In genomic region chr4:154565704-154566103, GRCh38 we compare ENCODE assay signal across 1 cellular context.
TF ChIP-seq lines count a peak whose summit lies in the region.

No MANE protein-coding gene starts in this region.

TF ChIP-seq in K562, 482 proteins besides CTCF, POLR2A, EP300 and RAD21:
- no peak for TF ChIP-seq HDAC3 (IDR thresholded peaks at IDR 0.05; ENCODE audit: borderline replicate concordance, partially characterized antibody)
- no peak for TF ChIP-seq CREB1 (IDR thresholded peaks at IDR 0.05)
- TF ChIP-seq CREB1 (CRISPR knock-in tag; IDR thresholded peaks at IDR 0.05), result no peak
- TF ChIP-seq GTF2B (IDR thresholded peaks at IDR 0.05; ENCODE audit: extremely low read depth, insufficient read length), result no peak
- TF ChIP-seq HDAC6 (IDR thresholded peaks at IDR 0.05; ENCODE audit: low read depth, low read length), result no peak
- no peak for TF ChIP-seq NR3C1 (CRISPR knock-in tag; IDR thresholded peaks at IDR 0.05)
- TF ChIP-seq ZNF655 (CRISPR knock-in tag; IDR thresholded peaks at IDR 0.05), result no peak
- no peak for TF ChIP-seq CCAR2 (IDR thresholded peaks at IDR 0.05; ENCODE audit: low read depth, low read length)
- TF ChIP-seq SPI1 (IDR thresholded peaks at IDR 0.05; ENCODE audit: borderline replicate concordance, low read depth, low read length), result no peak
- no peak for TF ChIP-seq ESRRB (CRISPR knock-in tag; IDR thresholded peaks at IDR 0.05; ENCODE audit: borderline replicate concordance)
- TF ChIP-seq WHSC1 (IDR thresholded peaks at IDR 0.05; ENCODE audit: low read length), result no peak
- no peak for TF ChIP-seq RHOXF2B (CRISPR knock-in tag; conservative IDR thresholded peaks at IDR 0.05)
- no peak for TF ChIP-seq ZNF398 (CRISPR knock-in tag; IDR thresholded peaks at IDR 0.05)
- no peak for TF ChIP-seq ZNF584 (CRISPR knock-in tag; IDR thresholded peaks at IDR 0.05; ENCODE audit: low read depth)
- TF ChIP-seq MITF (IDR thresholded peaks at IDR 0.05), result no peak
- TF ChIP-seq CTBP1 (IDR thresholded peaks at IDR 0.05; ENCODE audit: borderline replicate concordance), result no peak
- no peak for TF ChIP-seq TAF9B (IDR thresholded peaks at IDR 0.05; ENCODE audit: partially characterized antibody)
- no peak for TF ChIP-seq TFAP4 (CRISPR knock-in tag; IDR thresholded peaks at IDR 0.05; ENCODE audit: borderline replicate concordance)
